Comparison of ENCODE assay signal across 17 cellular contexts in genomic region chrX:47499291-47499690, GRCh38.
"Had no signal": no experiment of that assay in that cellular context is flagged by ENCODE, and none has a peak within 500 bp of the region (broad histone marks: within the 10 kb centered on the region; RNA-seq: fewer than 3 reads in every experiment).

No MANE protein-coding gene starts in this region.

- DNase-seq: activated CD4-positive, alpha-beta T cell treated with anti-CD3 and anti-CD28 coated beads, Interleukin-2, amount 10 ng/mL, durations not matched to agents 24 days and 14 days; activated CD4-positive, CD25-positive, alpha-beta regulatory T cell; activated CD8-positive, alpha-beta memory T cell treated with anti-CD3 and anti-CD28 coated beads, Interleukin-2, amount 50 U/mL, for 4 hours; activated CD8-positive, alpha-beta T cell treated with anti-CD3 and anti-CD28 coated beads, Interleukin-2, amount 10 ng/mL, durations not matched to agents 7 days and 5 days; activated gamma-delta T cell; activated T-cell treated with anti-CD3 and anti-CD28 coated beads, Interleukin-2, amount 50 U/mL, for 72 hours; brain microvascular endothelial cell; cerebellar nuclear complex; effector memory CD8-positive, alpha-beta T cell; foreskin melanocyte; head of caudate nucleus; immature natural killer cell; left cardiac atrium; lower lobe of right lung; upper lobe of right lung had no signal

- H3K9me3 ChIP-seq: lower lobe of right lung, thoracic aorta, upper lobe of right lung had no signal

- H3K27me3 ChIP-seq: brain microvascular endothelial cell, upper lobe of right lung had no signal

- H3K27ac ChIP-seq: brain microvascular endothelial cell, lower lobe of right lung, thoracic aorta, upper lobe of right lung had no signal

- H3K4me1 ChIP-seq: lower lobe of right lung, upper lobe of right lung had no signal

- H3K4me3 ChIP-seq: lower lobe of right lung, thoracic aorta, upper lobe of right lung had no signal

- ATAC-seq: activated CD8-positive, alpha-beta T cell treated with anti-CD3 and anti-CD28 coated beads, Interleukin-2, amount 10 ng/mL, durations not matched to agents 7 days and 5 days; activated T-cell treated with anti-CD3 and anti-CD28 coated beads, Interleukin-2, amount 50 U/mL, for 72 hours; effector memory CD8-positive, alpha-beta T cell; left cardiac atrium; lower lobe of right lung; stimulated activated effector memory CD8-positive, alpha-beta T cell treated with anti-CD3 and anti-CD28 coated beads, Interleukin-12 subunit alpha, Interleukin-12 subunit beta, amount 100 ng/mL, for 72 hours; upper lobe of right lung had no signal

- H3K36me3 ChIP-seq: brain microvascular endothelial cell, lower lobe of right lung, thoracic aorta, upper lobe of right lung had no signal
